ENCODE assay signal across 25 cellular contexts in genomic region chr4:38008493-38009120, GRCh38. TPM values are rescaled to one million over a fixed set of nuclear protein-coding genes. Genes with fewer than 3 reads are reported as not detected.
DNase-seq lines count a peak whose midpoint lies in the region; ATAC-seq, FAIRE-seq and TF ChIP-seq lines count a peak whose summit lies in the region.
"Had no signal": no experiment of that assay in that cellular context is flagged by ENCODE, and none has a peak within 500 bp of the region (broad histone marks: within the 10 kb centered on the region; RNA-seq: fewer than 3 reads in every experiment).

No MANE protein-coding gene starts in this region.

- no peak for DNase-seq in GM12892 (ENCODE audit: insufficient read length)
- DNase-seq in NCI-H524 (lab: John Stamatoyannopoulos, UW): peak; percentile 41 to 84
- no peak for DNase-seq in coronary artery (ENCODE audit: low spot score)
- peak; percentile 47 for DNase-seq in retina
- no peak for DNase-seq in LoVo (ENCODE audit: low spot score)
- DNase-seq in Kasumi-1 (lab: John Stamatoyannopoulos, UW): no peak
- DNase-seq: activated CD4-positive, alpha-beta T cell treated with anti-CD3 and anti-CD28 coated beads for 48 hours; activated naive CD4-positive, alpha-beta T cell treated with anti-CD3 and anti-CD28 coated beads for 36 hours; activated T-cell treated with anti-CD3 and anti-CD28 coated beads, Interleukin-2, amount 50 U/mL, for 48 hours; CD4-positive, alpha-beta memory T cell; DMS153; esophagus squamous epithelium; gastrocnemius medialis; hippocampal formation; left ventricle myocardium superior; naive thymus-derived CD8-positive, alpha-beta T cell; NCI-H187 treated with DMSO at 0.1 percent for 48 hours; ovary; right cardiac atrium; tibial artery had no signal

- peak; percentile 69 for FAIRE-seq in GM12892 (lab: Jason Lieb, UNC)
- FAIRE-seq: colon, H54 had no signal

- no peak for ATAC-seq in HG03045 (IDR thresholded peaks at IDR 0.05; ENCODE audit: unreplicated experiment)
- ATAC-seq: left ventricle myocardium superior; naive thymus-derived CD8-positive, alpha-beta T cell; right cardiac atrium had no signal

- H3K27ac ChIP-seq in coronary artery: peak overlapping the region; percentile 82 to 86
- H3K27ac ChIP-seq: breast epithelium, gastrocnemius medialis, ovary, SK-N-MC had no signal

- TF ChIP-seq CTCF in coronary artery (IDR thresholded peaks at IDR 0.05): no peak

- no peak for TF ChIP-seq POLR2A in GM12892 (IDR thresholded peaks at IDR 0.05; ENCODE audit: low read depth, low read length)

- no peak overlapping the region for H3K4me3 ChIP-seq in coronary artery
- H3K4me3 ChIP-seq: breast epithelium, esophagus squamous epithelium, gastrocnemius medialis, ovary, SK-N-MC, tibial artery had no signal

RNA-seq across cellular contexts. Expression of gene PTTG2, which starts 48.4 kb away (rescaled TPM):
- polyA plus RNA-seq in GM12892 (2012; ENCODE audit: missing spikeins): not detected
- polyA plus RNA-seq: CD4-positive, alpha-beta memory T cell; naive thymus-derived CD8-positive, alpha-beta T cell had no signal

Comparison
In these comparisons a context has a peak if more than half of its experiments do, and no peak if none do; other contexts are left out.
1. DNase-seq: peak in NCI-H524 (2 of 2) and retina (single experiment); none in GM12892 (single experiment), coronary artery (single experiment), LoVo (single experiment) and Kasumi-1 (0 of 2).